In genomic region chr13:61024046-61024445, GRCh38 we compare ENCODE assay signal across 19 cellular contexts.
"Had no signal": no experiment of that assay in that cellular context is flagged by ENCODE, and none has a peak within 500 bp of the region (broad histone marks: within the 10 kb centered on the region; RNA-seq: fewer than 3 reads in every experiment).

No MANE protein-coding gene starts in this region.

- H3K27me3 Mint-ChIP-seq: activated CD8-positive, alpha-beta T cell treated with anti-CD3 and anti-CD28 coated beads for 36 hours; activated naive CD4-positive, alpha-beta T cell treated with anti-CD3 and anti-CD28 coated beads, Interleukin-2, amount 10 ng/mL, durations not matched to agents 7 days and 5 days; activated naive CD8-positive, alpha-beta T cell treated with anti-CD3 and anti-CD28 coated beads for 36 hours had no signal

- H3K9me3 Mint-ChIP-seq: activated naive CD4-positive, alpha-beta T cell treated with anti-CD3 and anti-CD28 coated beads, Interleukin-2, amount 10 ng/mL, durations not matched to agents 7 days and 5 days had no signal

- DNase-seq: activated CD4-positive, alpha-beta T cell treated with anti-CD3 and anti-CD28 coated beads for 4 hours; activated CD8-positive, alpha-beta memory T cell treated with anti-CD3 and anti-CD28 coated beads, Interleukin-2, amount 50 U/mL, for 4 hours; activated CD8-positive, alpha-beta T cell treated with anti-CD3 and anti-CD28 coated beads for 36 hours; activated gamma-delta T cell treated with Interleukin-2 at 50 U/mL for 16 hours; activated naive CD4-positive, alpha-beta T cell treated with anti-CD3 and anti-CD28 coated beads, Interleukin-2, amount 10 ng/mL, durations not matched to agents 7 days and 5 days; activated naive CD8-positive, alpha-beta T cell treated with anti-CD3 and anti-CD28 coated beads for 36 hours; activated T-cell treated with anti-CD3 and anti-CD28 coated beads, Interleukin-2, amount 50 U/mL, for 72 hours; Kasumi-1; NCI-H1105 treated with DMSO at 0.1 percent for 48 hours; NCI-H1436 treated with DMSO at 0.1 percent for 48 hours; NCI-H187; NCI-H2081 treated with DMSO at 0.1 percent for 48 hours; NCI-H446; NCI-H524; Peyer's patch; SHP77 had no signal

- H3K4me3 Mint-ChIP-seq: activated CD8-positive, alpha-beta T cell treated with anti-CD3 and anti-CD28 coated beads for 36 hours; activated naive CD4-positive, alpha-beta T cell treated with anti-CD3 and anti-CD28 coated beads, Interleukin-2, amount 10 ng/mL, durations not matched to agents 7 days and 5 days; activated naive CD8-positive, alpha-beta T cell treated with anti-CD3 and anti-CD28 coated beads for 36 hours; activated T-cell treated with anti-CD3 and anti-CD28 coated beads, Interleukin-2, amount 50 U/mL, for 72 hours; T-helper 1 cell treated with Interleukin-12 subunit alpha and Interleukin-12 subunit beta and Interleukin-4 antibody, amounts not matched to agents 30 μg/mL and 1 μg/mL, for 36 hours had no signal

- ATAC-seq: activated CD4-positive, CD25-positive, alpha-beta regulatory T cell treated with anti-CD3 and anti-CD28 coated beads, Interleukin-2, amount 50 U/mL, for 24 hours; activated CD8-positive, alpha-beta T cell treated with anti-CD3 and anti-CD28 coated beads for 36 hours; activated T-cell treated with anti-CD3 and anti-CD28 coated beads, Interleukin-2, amount 50 U/mL, for 72 hours had no signal

- H3K27ac Mint-ChIP-seq: activated CD8-positive, alpha-beta T cell treated with anti-CD3 and anti-CD28 coated beads for 36 hours; activated naive CD4-positive, alpha-beta T cell treated with anti-CD3 and anti-CD28 coated beads, Interleukin-2, amount 10 ng/mL, durations not matched to agents 7 days and 5 days; activated naive CD8-positive, alpha-beta T cell treated with anti-CD3 and anti-CD28 coated beads for 36 hours; activated T-cell treated with anti-CD3 and anti-CD28 coated beads, Interleukin-2, amount 50 U/mL, for 72 hours; activated T-helper 2 cell treated with anti-CD3 and anti-CD28 coated beads, Interferon-gamma antibody, Interleukin-2, Interleukin-4, amounts not matched to agents 10 μg/mL and 5 μg/mL and 100 μg/mL, durations not matched to agents 14 hours and 24 hours and 36 hours; T-helper 1 cell treated with Interleukin-12 subunit alpha and Interleukin-12 subunit beta and Interleukin-4 antibody, amounts not matched to agents 30 μg/mL and 1 μg/mL, for 36 hours had no signal

- H3K4me1 Mint-ChIP-seq: activated naive CD4-positive, alpha-beta T cell treated with anti-CD3 and anti-CD28 coated beads, Interleukin-2, amount 10 ng/mL, durations not matched to agents 7 days and 5 days; activated naive CD8-positive, alpha-beta T cell treated with anti-CD3 and anti-CD28 coated beads for 36 hours had no signal
